In genomic region chr6:35215665-35216411, GRCh38 we compare ENCODE assay signal across 1 cellular context.
TF ChIP-seq lines count a peak whose summit lies in the region.

No MANE protein-coding gene starts in this region.

TF ChIP-seq in WTC11, 78 proteins besides CTCF, POLR2A, EP300 and RAD21 (continued from another document):
- TF ChIP-seq, protein P1, sequence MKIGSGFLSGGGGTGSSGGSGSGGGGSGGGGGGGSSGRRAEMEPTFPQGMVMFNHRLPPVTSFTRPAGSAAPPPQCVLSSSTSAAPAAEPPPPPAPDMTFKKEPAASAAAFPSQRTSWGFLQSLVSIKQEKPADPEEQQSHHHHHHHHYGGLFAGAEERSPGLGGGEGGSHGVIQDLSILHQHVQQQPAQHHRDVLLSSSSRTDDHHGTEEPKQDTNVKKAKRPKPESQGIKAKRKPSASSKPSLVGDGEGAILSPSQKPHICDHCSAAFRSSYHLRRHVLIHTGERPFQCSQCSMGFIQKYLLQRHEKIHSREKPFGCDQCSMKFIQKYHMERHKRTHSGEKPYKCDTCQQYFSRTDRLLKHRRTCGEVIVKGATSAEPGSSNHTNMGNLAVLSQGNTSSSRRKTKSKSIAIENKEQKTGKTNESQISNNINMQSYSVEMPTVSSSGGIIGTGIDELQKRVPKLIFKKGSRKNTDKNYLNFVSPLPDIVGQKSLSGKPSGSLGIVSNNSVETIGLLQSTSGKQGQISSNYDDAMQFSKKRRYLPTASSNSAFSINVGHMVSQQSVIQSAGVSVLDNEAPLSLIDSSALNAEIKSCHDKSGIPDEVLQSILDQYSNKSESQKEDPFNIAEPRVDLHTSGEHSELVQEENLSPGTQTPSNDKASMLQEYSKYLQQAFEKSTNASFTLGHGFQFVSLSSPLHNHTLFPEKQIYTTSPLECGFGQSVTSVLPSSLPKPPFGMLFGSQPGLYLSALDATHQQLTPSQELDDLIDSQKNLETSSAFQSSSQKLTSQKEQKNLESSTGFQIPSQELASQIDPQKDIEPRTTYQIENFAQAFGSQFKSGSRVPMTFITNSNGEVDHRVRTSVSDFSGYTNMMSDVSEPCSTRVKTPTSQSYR (CRISPR knock-in tag; IDR thresholded peaks at IDR 0.05) = no peak
- TF ChIP-seq TP53 (CRISPR knock-in tag; IDR thresholded peaks at IDR 0.05) (no peak), ZNF423 (CRISPR knock-in tag; IDR thresholded peaks at IDR 0.05) (no peak), TCF7 (CRISPR knock-in tag; IDR thresholded peaks at IDR 0.05; ENCODE audit: low read depth) (no peak), ETV6 (CRISPR knock-in tag; IDR thresholded peaks at IDR 0.05) (no peak), PREB (CRISPR knock-in tag; IDR thresholded peaks at IDR 0.05; ENCODE audit: borderline replicate concordance) (no peak), TEAD4 (CRISPR knock-in tag; IDR thresholded peaks at IDR 0.05) (no peak), ZNF416 (CRISPR knock-in tag; IDR thresholded peaks at IDR 0.05) (no peak), PRRX2 (CRISPR knock-in tag; IDR thresholded peaks at IDR 0.05) (no peak)
- TF ChIP-seq, protein P2, sequence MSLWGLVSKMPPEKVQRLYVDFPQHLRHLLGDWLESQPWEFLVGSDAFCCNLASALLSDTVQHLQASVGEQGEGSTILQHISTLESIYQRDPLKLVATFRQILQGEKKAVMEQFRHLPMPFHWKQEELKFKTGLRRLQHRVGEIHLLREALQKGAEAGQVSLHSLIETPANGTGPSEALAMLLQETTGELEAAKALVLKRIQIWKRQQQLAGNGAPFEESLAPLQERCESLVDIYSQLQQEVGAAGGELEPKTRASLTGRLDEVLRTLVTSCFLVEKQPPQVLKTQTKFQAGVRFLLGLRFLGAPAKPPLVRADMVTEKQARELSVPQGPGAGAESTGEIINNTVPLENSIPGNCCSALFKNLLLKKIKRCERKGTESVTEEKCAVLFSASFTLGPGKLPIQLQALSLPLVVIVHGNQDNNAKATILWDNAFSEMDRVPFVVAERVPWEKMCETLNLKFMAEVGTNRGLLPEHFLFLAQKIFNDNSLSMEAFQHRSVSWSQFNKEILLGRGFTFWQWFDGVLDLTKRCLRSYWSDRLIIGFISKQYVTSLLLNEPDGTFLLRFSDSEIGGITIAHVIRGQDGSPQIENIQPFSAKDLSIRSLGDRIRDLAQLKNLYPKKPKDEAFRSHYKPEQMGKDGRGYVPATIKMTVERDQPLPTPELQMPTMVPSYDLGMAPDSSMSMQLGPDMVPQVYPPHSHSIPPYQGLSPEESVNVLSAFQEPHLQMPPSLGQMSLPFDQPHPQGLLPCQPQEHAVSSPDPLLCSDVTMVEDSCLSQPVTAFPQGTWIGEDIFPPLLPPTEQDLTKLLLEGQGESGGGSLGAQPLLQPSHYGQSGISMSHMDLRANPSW (CRISPR knock-in tag; conservative IDR thresholded peaks at IDR 0.05; ENCODE audit: low read depth) = no peak
